19 cellular contexts compared by ENCODE assay signal in the genomic region with DNA sequence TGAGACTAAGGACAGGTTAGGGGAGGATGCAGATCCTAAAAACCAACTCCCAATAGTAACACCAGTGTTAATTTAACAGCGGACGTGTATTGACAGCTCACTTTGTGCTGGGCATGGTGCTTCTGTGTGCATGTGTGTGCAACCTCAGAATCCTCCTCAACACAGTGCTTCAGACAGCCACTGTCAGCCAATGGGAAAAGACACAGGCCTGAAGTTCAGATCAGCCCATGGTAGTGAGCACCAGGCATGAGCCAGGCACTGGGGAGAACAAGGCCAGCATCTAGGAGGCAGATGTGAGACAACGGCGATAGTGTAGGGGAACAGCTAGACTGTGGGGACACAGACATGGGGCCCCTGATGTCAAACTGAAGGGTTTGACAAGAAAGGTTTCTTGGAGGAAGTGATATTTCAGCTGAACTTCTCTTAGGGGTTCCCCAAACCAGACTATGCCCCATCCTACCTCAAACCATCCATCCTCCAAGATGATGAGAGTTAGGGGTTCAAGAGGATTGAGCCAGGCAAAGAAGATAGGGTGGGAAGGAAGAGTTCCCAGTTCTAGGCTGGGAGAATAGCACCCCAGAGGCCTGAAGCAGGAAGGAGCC.
A peak's percentile ranks its signal among the peaks of the same experiment; 100 is the strongest.
DNase-seq lines count a peak whose midpoint lies in the region; ATAC-seq, FAIRE-seq and TF ChIP-seq lines count a peak whose summit lies in the region.
"Had no signal": no experiment of that assay in that cellular context is flagged by ENCODE, and none has a peak within 500 bp of the region (broad histone marks: within the 10 kb centered on the region; RNA-seq: fewer than 3 reads in every experiment).

No MANE protein-coding gene starts in this region.

- H3K27me3 Mint-ChIP-seq in osteocyte (ENCODE audit: unreplicated experiment) = no peaks in the 10 kb centered on the region
- H3K27me3 Mint-ChIP-seq: IgD-negative memory B cell had no signal

- no peak for ATAC-seq in IMR-90 (ENCODE audit: low read depth)
- ATAC-seq in stimulated activated naive CD8-positive, alpha-beta T cell treated with anti-CD3 and anti-CD28 coated beads, Interleukin-15, Interleukin-2, amounts not matched to agents 100 U/mL and 50 U/mL, for 24 hours = no peak

- TF ChIP-seq CTCF in IMR-90 (conservative IDR thresholded peaks at IDR 0.05; ENCODE audit: low read depth, low read length) = no peak
- no peak for TF ChIP-seq CTCF in endothelial cell of umbilical vein (IDR thresholded peaks at IDR 0.05; ENCODE audit: extremely low read depth in 1 of 2, insufficient read depth in 1 of 2, low read depth in 1 of 2, low read length in 2 of 2)
- no peak for TF ChIP-seq CTCF in osteocyte (IDR thresholded peaks at IDR 0.05)
- no peak for TF ChIP-seq CTCF in tibial artery (IDR thresholded peaks at IDR 0.05)

- no peaks in the 10 kb centered on the region for H4K20me1 ChIP-seq in IMR-90 (ENCODE audit: insufficient read depth, low read length)
- H4K20me1 ChIP-seq in endothelial cell of umbilical vein (replicated peaks; ENCODE audit: control insufficient read depth, extremely low read depth, insufficient read depth, low read length) = no peaks in the 10 kb centered on the region

- dilution Hi-C loops in IMR-90 (cut with HindIII; ENCODE audit: low sequenced_read_pairs, unreplicated experiment) = no loop called here
- dilution Hi-C loops in endothelial cell of umbilical vein (cut with MboI; ENCODE audit: extremely low pct_ligation_motif_present, low sequenced_read_pairs) = no loop called here

- peak; percentile 33 for FAIRE-seq in endothelial cell of umbilical vein (lab: Jason Lieb, UNC)
- FAIRE-seq: D721Med had no signal

- H3K23ac ChIP-seq in IMR-90 (ENCODE audit: low read depth, low read length) = 0 out of 2 replicates have a peak overlapping the region, but pooled peaks have one; percentile 56

- WGBS in IMR-90 (ENCODE audit: extremely low coverage in 2 of 2, insufficient read length in 1 of 2), 2 experiments = no CpG with 5 or more reads among the region's 4 CpGs

- TF ChIP-seq RAD21 in IMR-90 (IDR thresholded peaks at IDR 0.05; ENCODE audit: low read length) = no peak

- TF ChIP-seq POLR2A in IMR-90 (IDR thresholded peaks at IDR 0.05; ENCODE audit: low read depth, low read length) (no peak), endothelial cell of umbilical vein (IDR thresholded peaks at IDR 0.05; ENCODE audit: low read depth, low read length) (no peak)

- peaks cover 5% of the 10 kb centered on the region for H3K36me3 Mint-ChIP-seq in osteocyte (ENCODE audit: unreplicated experiment)

- H3K9me1 ChIP-seq in IMR-90 (ENCODE audit: insufficient read depth, low read length) (peaks cover 14% of the 10 kb centered on the region), endothelial cell of umbilical vein (replicated peaks; ENCODE audit: control insufficient read depth, extremely low read depth, insufficient read depth, low read length) (no peaks in the 10 kb centered on the region)

- H3K36me3 ChIP-seq in IMR-90 (ENCODE audit: control insufficient read depth, insufficient read depth, low read length) (no peaks in the 10 kb centered on the region), endothelial cell of umbilical vein (ENCODE audit: control insufficient read depth in 2 of 2, extremely low read depth in 1 of 2, insufficient read depth in 2 of 2, low read length in 2 of 2) (no peaks in the 10 kb centered on the region), tibial artery (no peaks in the 10 kb centered on the region)

- DNase-seq in IMR-90 = no peak
- no peak for DNase-seq in endothelial cell of umbilical vein (ENCODE audit: low read depth, low spot score)
- DNase-seq in osteocyte (ENCODE audit: extremely low spot score, unreplicated experiment) = no peak
- no peak for DNase-seq in hepatic stellate cell (ENCODE audit: low spot score)
- no peak for DNase-seq in nucleus accumbens (lab: John Stamatoyannopoulos, UW)
- no peak for DNase-seq in tibial artery
- DNase-seq in stimulated activated naive CD8-positive, alpha-beta T cell treated with anti-CD3 and anti-CD28 coated beads, Interleukin-15, Interleukin-2, amounts not matched to agents 100 U/mL and 50 U/mL, for 24 hours = no peak
- DNase-seq: H9, Karpas-422, NCI-H1436, NCI-H1930, NCI-H345, NCI-H524 treated with DMSO at 0.1 percent for 48 hours, SIG-M5 had no signal

- H3K18ac ChIP-seq in IMR-90 (ENCODE audit: low read depth, low read length) = no peak overlapping the region

- H3K27me3 ChIP-seq in IMR-90 (ENCODE audit: control insufficient read depth, insufficient read depth, low read length) = no peaks in the 10 kb centered on the region
- no peaks in the 10 kb centered on the region for H3K27me3 ChIP-seq in endothelial cell of umbilical vein (ENCODE audit: control insufficient read depth in 2 of 2, insufficient read depth in 2 of 2, low read length in 2 of 2)
- no peaks in the 10 kb centered on the region for H3K27me3 ChIP-seq in tibial artery

- H3K56ac ChIP-seq in IMR-90 (ENCODE audit: extremely low read depth, insufficient read depth, low read length) = no peak overlapping the region

- POLR2A ChIA-PET in IMR-90 (lab: Charles Lee; ENCODE audit: unreplicated experiment) = no interaction called here
- POLR2A ChIA-PET in endothelial cell of umbilical vein (lab: Charles Lee) = no interaction called here

- H3K27ac ChIP-seq in IMR-90 (ENCODE audit: insufficient read depth, low read length) = no peak overlapping the region
- H3K27ac ChIP-seq in endothelial cell of umbilical vein (ENCODE audit: insufficient read depth, low read depth, low read length) = no peak overlapping the region
- peak overlapping the region; percentile 62 for H3K27ac ChIP-seq in temporal lobe (ENCODE audit: low read depth, low read length)
- H3K27ac ChIP-seq in tibial artery = peak overlapping the region in 1 of 2 donors; percentile 75
- H3K27ac ChIP-seq: C4-2B, RWPE1 had no signal

- peak overlapping the region; percentile 78 for H2BK120ac ChIP-seq in IMR-90 (ENCODE audit: low read depth, low read length)

- H3K27ac Mint-ChIP-seq in osteocyte (ENCODE audit: unreplicated experiment) = peak overlapping the region; percentile 88
- H3K27ac Mint-ChIP-seq: IgD-negative memory B cell had no signal

- no peaks in the 10 kb centered on the region for H3K79me1 ChIP-seq in IMR-90 (ENCODE audit: low read depth in 1 of 2, low read length in 2 of 2)

- H3K4me3 ChIP-seq in IMR-90 (ENCODE audit: insufficient read depth, low read depth, low read length) (no peak overlapping the region), endothelial cell of umbilical vein (replicated peaks in 1 of 3; ENCODE audit: insufficient read depth in 1 of 3, low read depth in 1 of 3, low read length in 3 of 3) (no peak overlapping the region), tibial artery (no peak overlapping the region)

- no peak overlapping the region for H2AFZ ChIP-seq in IMR-90 (replicated peaks; ENCODE audit: low read length, poor library complexity)
- H2AFZ ChIP-seq in endothelial cell of umbilical vein (ENCODE audit: low read depth, low read length) = no peak overlapping the region

- H3K79me2 ChIP-seq in endothelial cell of umbilical vein (ENCODE audit: control insufficient read depth, insufficient read depth, low read length) = no peaks in the 10 kb centered on the region

- H2AK9ac ChIP-seq in IMR-90 (replicated peaks; ENCODE audit: low read depth, low read length, poor library complexity) = no peak overlapping the region

- H3K4ac ChIP-seq in IMR-90 (ENCODE audit: low read depth, low read length) = peak overlapping the region; percentile 91

- H2BK15ac ChIP-seq in IMR-90 (ENCODE audit: low read depth, low read length) = peak overlapping the region; percentile 93; the same call in 2 of the 3 replicates

- H3K9me3 Mint-ChIP-seq in osteocyte (ENCODE audit: unreplicated experiment) = no peaks in the 10 kb centered on the region

- H3K4me3 Mint-ChIP-seq in osteocyte (ENCODE audit: unreplicated experiment) = no peak overlapping the region
- H3K4me3 Mint-ChIP-seq: H9 had no signal

- no peak overlapping the region for H3K14ac ChIP-seq in IMR-90 (replicated peaks; ENCODE audit: low read depth, low read length)

- peak overlapping the region in 1 of 2 experiments; percentile 4; a peak in 1 of 4 replicates for H4K8ac ChIP-seq in IMR-90 (ENCODE audit: low read depth in 2 of 2, low read length in 2 of 2)

- H3K9me3 ChIP-seq in IMR-90 (ENCODE audit: control insufficient read depth, insufficient read depth, low read length) (peaks cover 4% of the 10 kb centered on the region; the same call in 1 of the 2 replicates), endothelial cell of umbilical vein (replicated peaks; ENCODE audit: control insufficient read depth, insufficient read depth, low read length) (no peaks in the 10 kb centered on the region), tibial artery (no peaks in the 10 kb centered on the region)

- H3K4me1 ChIP-seq in IMR-90 (ENCODE audit: control insufficient read depth, insufficient read depth, low read length) (peaks cover 12% of the 10 kb centered on the region), endothelial cell of umbilical vein (ENCODE audit: control insufficient read depth, extremely low read depth, insufficient read depth, low read length) (peaks cover 11% of the 10 kb centered on the region), tibial artery (peaks cover 0 to 14% (median 10%) of the 10 kb centered on the region in 4 donors)

- no TSS peak for BruUV-seq in IMR-90 (replicated peaks; lab: Mats Ljungman, UMichigan)
- no TSS peak for BruUV-seq in endothelial cell of umbilical vein (replicated peaks; lab: Mats Ljungman, UMichigan)

- H3K9ac ChIP-seq in IMR-90 (ENCODE audit: low read depth, low read length) = no peak overlapping the region
- no peak overlapping the region for H3K9ac ChIP-seq in endothelial cell of umbilical vein (replicated peaks; ENCODE audit: extremely low read depth, insufficient read depth, low read length)

- in situ Hi-C loops in IMR-90 (cut with MboI; ENCODE audit: low sequenced_read_pairs) = no loop called here

- H2BK5ac ChIP-seq in IMR-90 (ENCODE audit: low read depth, low read length, poor library complexity, severe bottlenecking) = no peak overlapping the region

- H4K5ac ChIP-seq in IMR-90 (ENCODE audit: low read depth, low read length) = no peak overlapping the region

- peak overlapping the region; percentile 94 for H2AK5ac ChIP-seq in IMR-90 (ENCODE audit: low read depth, low read length)

- H3K4me1 Mint-ChIP-seq in osteocyte (ENCODE audit: unreplicated experiment) = peaks cover 22% of the 10 kb centered on the region
- H3K4me1 Mint-ChIP-seq: H9 had no signal

- CTCF ChIA-PET in IMR-90 (lab: Yijun Ruan, JAX) (no interaction called here), endothelial cell of umbilical vein (lab: Charles Lee) (no interaction called here)

- intact Hi-C loops in IMR-90 (cut with micrococcal nuclease) = no loop called here
- intact Hi-C loops in endothelial cell of umbilical vein (cut with micrococcal nuclease) = no loop called here
- intact Hi-C loops in tibial artery (cut with DNase I; ENCODE audit: low total_unique reads) = no loop called here

- H3K4me2 ChIP-seq in IMR-90 (ENCODE audit: low read depth, low read length) (no peak overlapping the region), endothelial cell of umbilical vein (ENCODE audit: insufficient read depth, low read length) (no peak overlapping the region)

- peak overlapping the region; percentile 68 for H4K91ac ChIP-seq in IMR-90 (ENCODE audit: insufficient read depth, low read depth, low read length)

- peak overlapping the region; percentile 87 for H2BK20ac ChIP-seq in IMR-90 (ENCODE audit: low read depth, low read length)

TF ChIP-seq in endothelial cell of umbilical vein, 7 proteins besides CTCF, POLR2A, EP300 and RAD21 (continues in another document):
- TF ChIP-seq EZH2 (IDR thresholded peaks at IDR 0.05; ENCODE audit: borderline replicate concordance, low read depth, low read length, severe bottlenecking) = no peak
